10 cellular contexts compared by ENCODE assay signal in the genomic region with DNA sequence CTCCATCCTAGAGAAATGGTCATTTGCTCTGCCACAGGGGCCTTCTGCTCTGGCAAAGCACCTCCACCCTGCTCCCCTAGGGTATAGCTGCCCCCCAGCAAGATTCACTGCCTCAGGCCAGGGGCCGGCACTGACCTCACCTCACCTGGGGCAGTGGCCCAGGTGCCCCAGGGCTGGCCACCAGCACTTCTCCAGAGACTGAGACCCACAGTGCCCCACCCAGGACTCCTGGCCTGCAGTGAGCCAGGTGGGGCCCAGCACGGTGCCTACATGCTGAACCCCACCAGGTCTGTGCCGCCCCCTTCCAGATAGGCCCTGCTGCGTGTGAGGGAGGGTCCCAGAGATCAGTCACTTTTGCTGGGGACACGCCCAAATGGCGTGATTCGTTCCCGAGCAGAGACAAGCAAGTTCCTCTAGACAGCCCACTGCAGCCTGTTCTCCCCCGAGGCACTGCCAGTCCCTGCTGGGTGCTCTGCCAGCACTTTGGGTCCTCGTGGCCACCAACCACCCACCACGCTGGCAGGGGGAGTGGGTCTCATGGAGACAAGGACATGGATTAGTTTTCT. TPM values are rescaled to one million over a fixed set of nuclear protein-coding genes. Genes with fewer than 3 reads are reported as not detected.
DNase-seq lines count a peak whose midpoint lies in the region; ATAC-seq and TF ChIP-seq lines count a peak whose summit lies in the region.
"Had no signal": no experiment of that assay in that cellular context is flagged by ENCODE, and none has a peak within 500 bp of the region (broad histone marks: within the 10 kb centered on the region; RNA-seq: fewer than 3 reads in every experiment).

No MANE protein-coding gene starts in this region.

- H3K4me3 Mint-ChIP-seq in stimulated activated naive CD8-positive, alpha-beta T cell treated with anti-CD3 and anti-CD28 coated beads, Interleukin-15, amount 100 ng/mL, for 72 hours, result peak overlapping the region; percentile 64 to 72
- H3K4me3 Mint-ChIP-seq in naive thymus-derived CD8-positive, alpha-beta T cell, result peak overlapping the region in 8 of 10 donors; percentile 66 to 83 (median 76)

- peak; percentile 10 for ATAC-seq in stimulated activated naive CD8-positive, alpha-beta T cell treated with anti-CD3 and anti-CD28 coated beads, Interleukin-15, amount 100 ng/mL, for 72 hours
- ATAC-seq in stimulated activated naive CD8-positive, alpha-beta T cell treated with anti-CD3 and anti-CD28 coated beads, Interleukin-15, Interleukin-2, amounts not matched to agents 100 U/mL and 50 U/mL, for 24 hours, result no peak
- ATAC-seq in naive thymus-derived CD8-positive, alpha-beta T cell, result peak in 1 of 2 donors; percentile 5
- ATAC-seq in aorta (ENCODE audit: low FRiP score) (peak; percentile 9), GM21619 (IDR thresholded peaks at IDR 0.05; ENCODE audit: unreplicated experiment) (no peak)

- peaks cover 37% of the 10 kb centered on the region for H3K4me1 Mint-ChIP-seq in stimulated activated naive CD8-positive, alpha-beta T cell treated with anti-CD3 and anti-CD28 coated beads, Interleukin-15, amount 100 ng/mL, for 72 hours
- H3K4me1 Mint-ChIP-seq in naive thymus-derived CD8-positive, alpha-beta T cell, result peaks cover 25 to 46% (median 35%) of the 10 kb centered on the region in 4 donors

- POLR2A ChIA-PET in naive thymus-derived CD8-positive, alpha-beta T cell (lab: Charles Lee), result interaction anchor here (1.0 to 2.9 kb wide), 4 partner anchors 11 to 48 kb away, joined by 3 to 24 read pairs (median 4); a partner anchor contains a TSS

- intact Hi-C loops in dorsolateral prefrontal cortex (cut with DNase I) (no loop called here), aorta (cut with DNase I) (no loop called here)

- H3K27me3 ChIP-seq in dorsolateral prefrontal cortex (no peaks in the 10 kb centered on the region), aorta (ENCODE audit: control insufficient read depth in 1 of 2, insufficient read depth in 2 of 2, low read length in 1 of 2) (no peaks in the 10 kb centered on the region)

- 32 to 33% methylated on average over 11 of the region's 11 CpGs for WGBS in aorta, 2 donors

- H3K36me3 ChIP-seq in aorta (ENCODE audit: control insufficient read depth in 1 of 2, insufficient read depth in 2 of 2, low read length in 1 of 2), result no peaks in the 10 kb centered on the region

- no peak for TF ChIP-seq CTCF in dorsolateral prefrontal cortex (IDR thresholded peaks at IDR 0.05 in 54 of 56, conservative IDR thresholded peaks at IDR 0.05 in 2 of 56; ENCODE audit: low read depth in 1 of 56, partially characterized antibody in 56 of 56)

- no peaks in the 10 kb centered on the region for H3K9me3 Mint-ChIP-seq in stimulated activated naive CD8-positive, alpha-beta T cell treated with anti-CD3 and anti-CD28 coated beads, Interleukin-15, amount 100 ng/mL, for 72 hours
- no peaks in the 10 kb centered on the region for H3K9me3 Mint-ChIP-seq in naive thymus-derived CD8-positive, alpha-beta T cell
- H3K9me3 Mint-ChIP-seq: stimulated activated naive CD8-positive, alpha-beta T cell treated with anti-CD3 and anti-CD28 coated beads, Interleukin-15, Interleukin-2, amounts not matched to agents 100 ng/mL and 50 ng/mL, for 24 hours had no signal

- H3K27me3 Mint-ChIP-seq in stimulated activated naive CD8-positive, alpha-beta T cell treated with anti-CD3 and anti-CD28 coated beads, Interleukin-15, amount 100 ng/mL, for 72 hours, result no peaks in the 10 kb centered on the region
- no peaks in the 10 kb centered on the region for H3K27me3 Mint-ChIP-seq in naive thymus-derived CD8-positive, alpha-beta T cell
- H3K27me3 Mint-ChIP-seq: stimulated activated naive CD8-positive, alpha-beta T cell treated with anti-CD3 and anti-CD28 coated beads, Interleukin-15, Interleukin-2, amounts not matched to agents 100 ng/mL and 50 ng/mL, for 24 hours had no signal

- H3K27ac ChIP-seq in dorsolateral prefrontal cortex (peak overlapping the region in 32 of 59 donors; percentile 2 to 69 (median 42)), aorta (ENCODE audit: low read depth in 1 of 2, low read length in 2 of 2) (peak overlapping the region in 1 of 2 donors; percentile 53)

- H3K4me3 ChIP-seq in dorsolateral prefrontal cortex (peak overlapping the region in 6 of 59 donors; percentile 6 to 18 (median 9)), aorta (ENCODE audit: low read length in 2 of 2) (no peak overlapping the region)

- DNase-seq in stimulated activated naive CD8-positive, alpha-beta T cell treated with anti-CD3 and anti-CD28 coated beads, Interleukin-15, amount 100 ng/mL, for 72 hours, result no peak
- no peak for DNase-seq in stimulated activated naive CD8-positive, alpha-beta T cell treated with anti-CD3 and anti-CD28 coated beads, Interleukin-15, Interleukin-2, amounts not matched to agents 100 U/mL and 50 U/mL, for 24 hours
- DNase-seq in dorsolateral prefrontal cortex (peak in 1 of 10 donors; percentile 13), aorta (no peak), NCI-H146 (lab: John Stamatoyannopoulos, UW) (no peak), DMS153 (lab: John Stamatoyannopoulos, UW) (no peak)
- no peak for DNase-seq in naive thymus-derived CD8-positive, alpha-beta T cell
- DNase-seq: AML-193 had no signal

- no peaks in the 10 kb centered on the region for H3K9me3 ChIP-seq in aorta (ENCODE audit: control insufficient read depth, low read length)

- no peaks in the 10 kb centered on the region for H3K4me1 ChIP-seq in aorta (ENCODE audit: control insufficient read depth in 1 of 2, insufficient read depth in 2 of 2, low read length in 2 of 2)

- peaks cover 0 to 12% (median 3%) of the 10 kb centered on the region in 3 donors for H3K36me3 Mint-ChIP-seq in naive thymus-derived CD8-positive, alpha-beta T cell

- peak overlapping the region in 1 of 2 donors; percentile 92 for H3K27ac Mint-ChIP-seq in stimulated activated naive CD8-positive, alpha-beta T cell treated with anti-CD3 and anti-CD28 coated beads, Interleukin-15, amount 100 ng/mL, for 72 hours
- H3K27ac Mint-ChIP-seq in naive thymus-derived CD8-positive, alpha-beta T cell, result peak overlapping the region; percentile 71 to 94 (median 92)
- H3K27ac Mint-ChIP-seq: stimulated activated naive CD8-positive, alpha-beta T cell treated with anti-CD3 and anti-CD28 coated beads, Interleukin-15, Interleukin-2, amounts not matched to agents 100 ng/mL and 50 ng/mL, for 24 hours had no signal

RNA-seq across cellular contexts. Expression of a gene that starts 10.7 kb away (rescaled TPM):
- total RNA-seq in dorsolateral prefrontal cortex (10 to 100 TPM in 25 of 120 experiments, 1 to 10 TPM in 95; 4.8 to 17.5 (median 8.3) TPM), aorta (1 to 10 TPM; 4.7 to 5.0 TPM)
- 10 to 100 TPM; 11.0 to 12.5 TPM for total RNA-seq in naive thymus-derived CD8-positive, alpha-beta T cell
- 10 to 100 TPM; 12.2 to 18.7 (median 17.3) TPM for polyA plus RNA-seq in naive thymus-derived CD8-positive, alpha-beta T cell
- polyA plus RNA-seq in aorta, result 10 to 100 TPM in 1 of 2 donors, 1 to 10 TPM in 1; 4.3 to 12.6 TPM

RNA-seq across cellular contexts. Expression of a gene that starts 10.7 kb away (rescaled TPM):
- total RNA-seq in dorsolateral prefrontal cortex, result 10 to 100 TPM; 15.9 to 53.5 (median 30.1) TPM
- 10 to 100 TPM; 30.9 to 33.0 TPM for total RNA-seq in naive thymus-derived CD8-positive, alpha-beta T cell
- polyA plus RNA-seq in naive thymus-derived CD8-positive, alpha-beta T cell, result 10 to 100 TPM in 2 of 3 donors, 1 to 10 TPM in 1; 7.0 to 14.3 (median 13.4) TPM
- 10 to 100 TPM in 1 of 2 donors, 1 to 10 TPM in 1; 7.7 to 16.6 TPM for total RNA-seq in aorta
- polyA plus RNA-seq in aorta, result 1 to 10 TPM; 5.5 to 8.0 TPM

Comparison
In these comparisons a context has a peak if more than half of its experiments do, and no peak if none do; other contexts are left out.
1. ATAC-seq: peak in stimulated activated naive CD8-positive, alpha-beta T cell treated with anti-CD3 and anti-CD28 coated beads, Interleukin-15, amount 100 ng/mL, for 72 hours (single experiment) and aorta (single experiment); none in stimulated activated naive CD8-positive, alpha-beta T cell treated with anti-CD3 and anti-CD28 coated beads, Interleukin-15, Interleukin-2, amounts not matched to agents 100 U/mL and 50 U/mL, for 24 hours (single experiment) and GM21619 (single experiment).